In genomic region chr2:77725045-77725444, GRCh38 we compare ENCODE assay signal across 34 cellular contexts.
"Had no signal": no experiment of that assay in that cellular context is flagged by ENCODE, and none has a peak within 500 bp of the region (broad histone marks: within the 10 kb centered on the region; RNA-seq: fewer than 3 reads in every experiment).

No MANE protein-coding gene starts in this region.

- H3K27ac ChIP-seq: KMS-11 had no signal

- H3K36me3 ChIP-seq: MG63 had no signal

- DNase-seq: Karpas-422, Kasumi-1, MG63, MM.1S, MV-4-11, NCI-H1048, NCI-H1092, NCI-H1092 treated with DMSO at 0.1 percent for 48 hours, NCI-H1105, NCI-H1105 treated with DMSO at 0.1 percent for 48 hours, NCI-H1417, NCI-H1417 treated with DMSO at 0.1 percent for 48 hours, NCI-H1436, NCI-H1436 treated with DMSO at 0.1 percent for 48 hours, NCI-H146, NCI-H1694, NCI-H1694 treated with DMSO at 0.1 percent for 48 hours, NCI-H187, NCI-H187 treated with DMSO at 0.1 percent for 48 hours, NCI-H1930, NCI-H2029, NCI-H2029 treated with DMSO at 0.1 percent for 48 hours, NCI-H2081, NCI-H2081 treated with DMSO at 0.1 percent for 48 hours, NCI-H2107, NCI-H2171, NCI-H2171 treated with DMSO at 0.1 percent for 48 hours, NCI-H2227 treated with DMSO at 0.1 percent for 48 hours, NCI-H226, NCI-H345, NCI-H446, NCI-H446 treated with DMSO at 0.1 percent for 48 hours, NCI-H510A had no signal

- H3K9me3 ChIP-seq: MG63 had no signal

- H3K4me2 ChIP-seq: KMS-11 had no signal

- H3K9ac ChIP-seq: KMS-11 had no signal

- H3K4me3 ChIP-seq: MG63 had no signal

- H3K27me3 ChIP-seq: MG63 had no signal
